Comparison of ENCODE assay signal across 21 cellular contexts in the genomic region with DNA sequence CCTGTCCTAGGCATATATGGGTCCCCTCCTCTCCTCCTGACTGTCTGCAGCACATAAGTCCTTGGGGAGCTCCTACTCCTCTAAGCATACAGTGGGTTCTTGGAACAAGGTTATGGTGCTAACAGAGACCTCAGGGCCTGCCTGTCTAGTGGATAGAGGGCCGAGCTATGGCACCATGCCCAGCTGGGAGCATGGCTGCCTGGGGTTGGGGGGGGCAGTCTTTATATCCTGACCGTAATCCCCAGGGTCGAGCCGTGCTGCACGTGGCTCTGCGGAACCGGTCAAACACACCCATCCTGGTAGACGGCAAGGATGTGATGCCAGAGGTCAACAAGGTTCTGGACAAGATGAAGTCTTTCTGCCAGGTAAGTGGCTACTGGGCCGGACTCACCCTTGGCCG. TPM values are rescaled to one million over a fixed set of nuclear protein-coding genes. Genes with fewer than 3 reads are reported as not detected.
DNase-seq lines count a peak whose midpoint lies in the region; ATAC-seq and TF ChIP-seq lines count a peak whose summit lies in the region.
"Had no signal": no experiment of that assay in that cellular context is flagged by ENCODE, and none has a peak within 500 bp of the region (broad histone marks: within the 10 kb centered on the region; RNA-seq: fewer than 3 reads in every experiment).

No MANE protein-coding gene starts in this region.

- no peak overlapping the region for H3K4me3 ChIP-seq in CD8-positive, alpha-beta memory T cell (ENCODE audit: low read length)
- H3K4me3 ChIP-seq in neutrophil (ENCODE audit: low read depth in 1 of 2, low read length in 1 of 2) (no peak overlapping the region), Peyer's patch (no peak overlapping the region)
- H3K4me3 ChIP-seq: esophagus squamous epithelium, HAP-1, stomach, transverse colon had no signal

- H3K4me3 Mint-ChIP-seq in activated T-cell treated with anti-CD3 and anti-CD28 coated beads, Interleukin-2, amount 50 U/mL, for 72 hours = peak overlapping the region in 1 of 2 donors; percentile 40
- peak overlapping the region in 6 of 7 donors; percentile 19 to 78 (median 51) for H3K4me3 Mint-ChIP-seq in CD8-positive, alpha-beta memory T cell
- peak overlapping the region; percentile 100 for H3K4me3 Mint-ChIP-seq in activated T-helper 1 cell treated with anti-CD3 and anti-CD28 coated beads, Interleukin-12 subunit alpha, Interleukin-12 subunit beta, Interleukin-2, Interleukin-4 antibody, amounts not matched to agents 30 ng/mL and 10 ng/mL and 1 ng/mL, durations not matched to agents 14 hours and 24 hours and 36 hours
- H3K4me3 Mint-ChIP-seq: activated naive CD4-positive, alpha-beta T cell treated with anti-CD3 and anti-CD28 coated beads for 36 hours; memory B cell had no signal

- H3K4me1 ChIP-seq in CD8-positive, alpha-beta memory T cell (ENCODE audit: insufficient read depth, low read length) = peaks cover 31% of the 10 kb centered on the region
- H3K4me1 ChIP-seq in neutrophil (ENCODE audit: control insufficient read depth in 1 of 2, insufficient read depth in 1 of 2, low read depth in 1 of 2, low read length in 1 of 2) (peaks cover 54 to 58% of the 10 kb centered on the region in 2 experiments), Peyer's patch (peaks cover 0 to 27% (median 7%) of the 10 kb centered on the region in 4 donors)

- POLR2A ChIA-PET in CD8-positive, alpha-beta memory T cell (lab: Charles Lee) = interaction anchor here (1.5 kb wide), 1 partner anchor 9 kb away, joined by 3 read pairs; no protein-coding TSS in a partner anchor

- H3K27me3 ChIP-seq in CD8-positive, alpha-beta memory T cell (ENCODE audit: insufficient read depth, low read length, poor library complexity, severe bottlenecking) = no peaks in the 10 kb centered on the region
- H3K27me3 ChIP-seq in neutrophil (no peaks in the 10 kb centered on the region), Peyer's patch (no peaks in the 10 kb centered on the region)
- H3K27me3 ChIP-seq: esophagus squamous epithelium, stomach, transverse colon had no signal

- H3K4me1 Mint-ChIP-seq in activated T-cell treated with anti-CD3 and anti-CD28 coated beads, Interleukin-2, amount 50 U/mL, for 72 hours (ENCODE audit: low read depth) = peaks cover 62% of the 10 kb centered on the region
- peaks cover 35 to 60% (median 39%) of the 10 kb centered on the region in 3 donors for H3K4me1 Mint-ChIP-seq in CD8-positive, alpha-beta memory T cell
- H3K4me1 Mint-ChIP-seq in activated T-helper 1 cell treated with anti-CD3 and anti-CD28 coated beads, Interleukin-12 subunit alpha, Interleukin-12 subunit beta, Interleukin-2, Interleukin-4 antibody, amounts not matched to agents 30 ng/mL and 10 ng/mL and 1 ng/mL, durations not matched to agents 14 hours and 24 hours and 36 hours (ENCODE audit: low read depth) = peaks cover 43% of the 10 kb centered on the region

- H3K27me3 Mint-ChIP-seq in activated T-cell treated with anti-CD3 and anti-CD28 coated beads, Interleukin-2, amount 50 U/mL, for 72 hours (ENCODE audit: low read depth) = no peaks in the 10 kb centered on the region
- no peaks in the 10 kb centered on the region for H3K27me3 Mint-ChIP-seq in CD8-positive, alpha-beta memory T cell
- H3K27me3 Mint-ChIP-seq in activated T-helper 1 cell treated with anti-CD3 and anti-CD28 coated beads, Interleukin-12 subunit alpha, Interleukin-12 subunit beta, Interleukin-2, Interleukin-4 antibody, amounts not matched to agents 30 ng/mL and 10 ng/mL and 1 ng/mL, durations not matched to agents 14 hours and 24 hours and 36 hours (ENCODE audit: insufficient read depth) = no peaks in the 10 kb centered on the region
- H3K27me3 Mint-ChIP-seq: memory B cell had no signal

- H3K9me3 Mint-ChIP-seq in activated T-cell treated with anti-CD3 and anti-CD28 coated beads, Interleukin-2, amount 50 U/mL, for 72 hours = no peaks in the 10 kb centered on the region
- no peaks in the 10 kb centered on the region for H3K9me3 Mint-ChIP-seq in CD8-positive, alpha-beta memory T cell
- H3K9me3 Mint-ChIP-seq in activated T-helper 1 cell treated with anti-CD3 and anti-CD28 coated beads, Interleukin-12 subunit alpha, Interleukin-12 subunit beta, Interleukin-2, Interleukin-4 antibody, amounts not matched to agents 30 ng/mL and 10 ng/mL and 1 ng/mL, durations not matched to agents 14 hours and 24 hours and 36 hours = no peaks in the 10 kb centered on the region
- H3K9me3 Mint-ChIP-seq: activated naive CD4-positive, alpha-beta T cell treated with anti-CD3 and anti-CD28 coated beads for 36 hours; memory B cell had no signal

- intact Hi-C loops in activated T-helper 1 cell treated with anti-CD3 and anti-CD28 coated beads, Interleukin-12 subunit alpha, Interleukin-12 subunit beta, Interleukin-2, Interleukin-4 antibody, amounts not matched to agents 30 ng/mL and 10 ng/mL and 1 ng/mL, durations not matched to agents 14 hours and 24 hours and 36 hours (cut with micrococcal nuclease) = no loop called here

- H3K27ac Mint-ChIP-seq in activated T-cell treated with anti-CD3 and anti-CD28 coated beads, Interleukin-2, amount 50 U/mL, for 72 hours = peak overlapping the region; percentile 7
- H3K27ac Mint-ChIP-seq in CD8-positive, alpha-beta memory T cell = peak overlapping the region in 3 of 8 donors; percentile 70 to 79 (median 71)
- H3K27ac Mint-ChIP-seq in activated T-helper 1 cell treated with anti-CD3 and anti-CD28 coated beads, Interleukin-12 subunit alpha, Interleukin-12 subunit beta, Interleukin-2, Interleukin-4 antibody, amounts not matched to agents 30 ng/mL and 10 ng/mL and 1 ng/mL, durations not matched to agents 14 hours and 24 hours and 36 hours = peak overlapping the region; percentile 42
- H3K27ac Mint-ChIP-seq: activated naive CD4-positive, alpha-beta T cell treated with anti-CD3 and anti-CD28 coated beads for 36 hours; memory B cell had no signal

- peaks cover 31% of the 10 kb centered on the region for H3K36me3 ChIP-seq in CD8-positive, alpha-beta memory T cell (ENCODE audit: insufficient read depth, low read length)
- H3K36me3 ChIP-seq in neutrophil (peaks cover 19% of the 10 kb centered on the region), Peyer's patch (peaks cover 0 to 61% (median 0%) of the 10 kb centered on the region in 3 donors)

- H3K27ac ChIP-seq in CD8-positive, alpha-beta memory T cell (ENCODE audit: low read depth, low read length) = no peak overlapping the region
- H3K27ac ChIP-seq in neutrophil (peak overlapping the region; percentile 81), Peyer's patch (no peak overlapping the region)
- H3K27ac ChIP-seq: esophagus squamous epithelium, stomach, transverse colon had no signal

- CTCF ChIA-PET in CD8-positive, alpha-beta memory T cell (lab: Charles Lee) = interaction anchor here (3.6 kb wide), 1 partner anchor 9 kb away, joined by 9 read pairs; no protein-coding TSS in a partner anchor

- TF ChIP-seq POLR2A in Peyer's patch (IDR thresholded peaks at IDR 0.05) = no peak

- H3K9me3 ChIP-seq in CD8-positive, alpha-beta memory T cell (ENCODE audit: low read length) = no peaks in the 10 kb centered on the region
- H3K9me3 ChIP-seq in neutrophil (no peaks in the 10 kb centered on the region), Peyer's patch (no peaks in the 10 kb centered on the region)
- H3K9me3 ChIP-seq: Caco-2, esophagus squamous epithelium, HAP-1, stomach, transverse colon had no signal

- no peak for TF ChIP-seq CTCF in neutrophil (IDR thresholded peaks at IDR 0.05)
- no peak for TF ChIP-seq CTCF in Peyer's patch (IDR thresholded peaks at IDR 0.05)

- peaks cover 9 to 24% of the 10 kb centered on the region in 2 donors for H3K36me3 Mint-ChIP-seq in activated T-cell treated with anti-CD3 and anti-CD28 coated beads, Interleukin-2, amount 50 U/mL, for 72 hours (ENCODE audit: insufficient read depth in 2 of 2)
- peaks cover 6 to 61% (median 7%) of the 10 kb centered on the region in 3 donors for H3K36me3 Mint-ChIP-seq in CD8-positive, alpha-beta memory T cell
- H3K36me3 Mint-ChIP-seq in activated T-helper 1 cell treated with anti-CD3 and anti-CD28 coated beads, Interleukin-12 subunit alpha, Interleukin-12 subunit beta, Interleukin-2, Interleukin-4 antibody, amounts not matched to agents 30 ng/mL and 10 ng/mL and 1 ng/mL, durations not matched to agents 14 hours and 24 hours and 36 hours (ENCODE audit: low read depth) = peaks cover 56% of the 10 kb centered on the region

- no peak for DNase-seq in activated T-cell treated with anti-CD3 and anti-CD28 coated beads, Interleukin-2, amount 50 U/mL, for 72 hours
- DNase-seq in activated T-cell treated with anti-CD3 and anti-CD28 coated beads for 4 hours (no peak), NCI-H1105 treated with DMSO at 0.1 percent for 48 hours (lab: John Stamatoyannopoulos, UW) (no peak), Peyer's patch (no peak)
- DNase-seq in CD8-positive, alpha-beta memory T cell = no peak
- DNase-seq in activated T-helper 1 cell treated with anti-CD3 and anti-CD28 coated beads, Interleukin-12 subunit alpha, Interleukin-12 subunit beta, Interleukin-2, Interleukin-4 antibody, amounts not matched to agents 30 ng/mL and 10 ng/mL and 1 ng/mL, durations not matched to agents 14 hours and 24 hours and 36 hours (ENCODE audit: low spot score) = no peak
- DNase-seq: activated naive CD4-positive, alpha-beta T cell treated with anti-CD3 and anti-CD28 coated beads for 36 hours; Caco-2; effector memory CD4-positive, alpha-beta T cell; esophagus squamous epithelium; kidney glomerular epithelial cell; NCI-H1436; NCI-H524; small intestine; stomach; T1000; transverse colon had no signal

- no peak for ATAC-seq in activated T-cell treated with anti-CD3 and anti-CD28 coated beads, Interleukin-2, amount 50 U/mL, for 72 hours (replicated peaks in 1 of 2)
- no peak for ATAC-seq in GM19328 (IDR thresholded peaks at IDR 0.05; ENCODE audit: unreplicated experiment)

RNA-seq across cellular contexts. Expression of gene GPI, which starts 3.3 kb away (rescaled TPM):
- 100 to 1,000 TPM; 240 to 282 TPM for total RNA-seq in activated T-cell treated with anti-CD3 and anti-CD28 coated beads, Interleukin-2, amount 50 U/mL, for 72 hours
- 100 to 1,000 TPM; 478 to 484 TPM for total RNA-seq in CD8-positive, alpha-beta memory T cell
- 213 TPM for polyA plus RNA-seq in CD8-positive, alpha-beta memory T cell
- 502 and 509 TPM in 2 replicates for total RNA-seq in activated T-helper 1 cell treated with anti-CD3 and anti-CD28 coated beads, Interleukin-12 subunit alpha, Interleukin-12 subunit beta, Interleukin-2, Interleukin-4 antibody, amounts not matched to agents 30 ng/mL and 10 ng/mL and 1 ng/mL, durations not matched to agents 14 hours and 24 hours and 36 hours
- total RNA-seq in Peyer's patch = 100 to 1,000 TPM; 191 to 292 (median 234) TPM

RNA-seq across cellular contexts. Expression of gene PDCD2L, which starts 35.9 kb away (rescaled TPM):
- total RNA-seq in activated T-cell treated with anti-CD3 and anti-CD28 coated beads, Interleukin-2, amount 50 U/mL, for 72 hours = 10 to 100 TPM; 23.2 to 34.4 TPM
- total RNA-seq in CD8-positive, alpha-beta memory T cell = 10 to 100 TPM; 40.0 to 46.2 TPM
- polyA plus RNA-seq in CD8-positive, alpha-beta memory T cell = 19.9 TPM
- 51.3 and 52.3 TPM in 2 replicates for total RNA-seq in activated T-helper 1 cell treated with anti-CD3 and anti-CD28 coated beads, Interleukin-12 subunit alpha, Interleukin-12 subunit beta, Interleukin-2, Interleukin-4 antibody, amounts not matched to agents 30 ng/mL and 10 ng/mL and 1 ng/mL, durations not matched to agents 14 hours and 24 hours and 36 hours
- 10 to 100 TPM in 2 of 4 donors, 1 to 10 TPM in 2; 8.6 to 14.0 (median 10.3) TPM for total RNA-seq in Peyer's patch

RNA-seq across cellular contexts. Expression of gene UBA2, which starts 59.8 kb away (rescaled TPM):
- total RNA-seq in activated T-cell treated with anti-CD3 and anti-CD28 coated beads, Interleukin-2, amount 50 U/mL, for 72 hours = 100 to 1,000 TPM; 153 to 183 TPM
- 100 to 1,000 TPM; 146 to 161 TPM for total RNA-seq in CD8-positive, alpha-beta memory T cell
- 101 TPM for polyA plus RNA-seq in CD8-positive, alpha-beta memory T cell
- total RNA-seq in activated T-helper 1 cell treated with anti-CD3 and anti-CD28 coated beads, Interleukin-12 subunit alpha, Interleukin-12 subunit beta, Interleukin-2, Interleukin-4 antibody, amounts not matched to agents 30 ng/mL and 10 ng/mL and 1 ng/mL, durations not matched to agents 14 hours and 24 hours and 36 hours = 173 and 175 TPM in 2 replicates
- total RNA-seq in Peyer's patch = 100 to 1,000 TPM in 1 of 4 donors, 10 to 100 TPM in 3; 34.0 to 102 (median 49.2) TPM
